ENCODE assay signal across 1 cellular context in genomic region chr5:177491429-177491945, GRCh38.
TF ChIP-seq lines count a peak whose summit lies in the region.

No MANE protein-coding gene starts in this region.

TF ChIP-seq in K562, 482 proteins besides CTCF, POLR2A, EP300 and RAD21 (continued from another document and continues in another):
- no peak for TF ChIP-seq ZNF586 (CRISPR knock-in tag; conservative IDR thresholded peaks at IDR 0.05)
- 0 out of 2 replicates have a peak, but pooled peaks have one; percentile 20 for TF ChIP-seq MXI1 (IDR thresholded peaks at IDR 0.05; ENCODE audit: low read depth, low read length)
- peak; percentile 62; the same call in 1 of the 2 replicates for TF ChIP-seq HDGF (IDR thresholded peaks at IDR 0.05)
- peak; percentile 62; the same call in 1 of the 2 replicates for TF ChIP-seq FOXP1 (CRISPR knock-in tag; IDR thresholded peaks at IDR 0.05)
- TF ChIP-seq ZNF239 (CRISPR knock-in tag; IDR thresholded peaks at IDR 0.05), result 0 out of 2 replicates have a peak, but pooled peaks have one; percentile 9
- no peak for TF ChIP-seq ZNF212 (CRISPR knock-in tag; IDR thresholded peaks at IDR 0.05)
- TF ChIP-seq HDAC1 (IDR thresholded peaks at IDR 0.05), result peak in 1 of 2 experiments; percentile 51; a peak in 1 of 4 replicates
- TF ChIP-seq DEAF1 (CRISPR knock-in tag; IDR thresholded peaks at IDR 0.05), result peak; percentile 66
- no peak for TF ChIP-seq POU5F1 (IDR thresholded peaks at IDR 0.05; ENCODE audit: borderline replicate concordance, low read depth, low read length, partially characterized antibody)
- TF ChIP-seq NEUROD1 (IDR thresholded peaks at IDR 0.05; ENCODE audit: borderline replicate concordance, low read depth, low read length, partially characterized antibody), result peak; percentile 37
- TF ChIP-seq HEY1 (CRISPR knock-in tag; IDR thresholded peaks at IDR 0.05; ENCODE audit: borderline replicate concordance), result no peak
- TF ChIP-seq KLF16 (IDR thresholded peaks at IDR 0.05), result peak; percentile 35; the same call in 1 of the 2 replicates
- TF ChIP-seq RBM15 (IDR thresholded peaks at IDR 0.05; ENCODE audit: insufficient read depth, low read length), result 0 out of 2 replicates have a peak, but pooled peaks have one; percentile 63
- TF ChIP-seq POLR3A (IDR thresholded peaks at IDR 0.05; ENCODE audit: borderline replicate concordance, extremely low read depth, insufficient read depth, insufficient read length), result no peak
- TF ChIP-seq CTBP1 (IDR thresholded peaks at IDR 0.05; ENCODE audit: borderline replicate concordance), result peak; percentile 86
- TF ChIP-seq L3MBTL2 (IDR thresholded peaks at IDR 0.05), result peak; percentile 60
- TF ChIP-seq TRIM28 (IDR thresholded peaks at IDR 0.05), result no peak
- TF ChIP-seq DMBX1 (CRISPR knock-in tag; IDR thresholded peaks at IDR 0.05; ENCODE audit: borderline replicate concordance), result peak; percentile 28; the same call in 1 of the 2 replicates
- 0 out of 2 replicates have a peak, but pooled peaks have one; percentile 34 for TF ChIP-seq PHB2 (IDR thresholded peaks at IDR 0.05; ENCODE audit: low read depth)
- TF ChIP-seq ATF1 (CRISPR knock-in tag; IDR thresholded peaks at IDR 0.05), result 0 out of 2 replicates have a peak, but pooled peaks have one; percentile 41
- peak; percentile 55 for TF ChIP-seq ATF1 (tag; IDR thresholded peaks at IDR 0.05)
- no peak for TF ChIP-seq CEBPB (tag; IDR thresholded peaks at IDR 0.05)
- no peak for TF ChIP-seq ZBTB5 (IDR thresholded peaks at IDR 0.05)
- no peak for TF ChIP-seq HBP1 (CRISPR knock-in tag; IDR thresholded peaks at IDR 0.05)
- TF ChIP-seq SIRT6 (IDR thresholded peaks at IDR 0.05; ENCODE audit: low read depth, low read length), result no peak
- TF ChIP-seq ZBTB9 (CRISPR knock-in tag; IDR thresholded peaks at IDR 0.05), result peak; percentile 67; the same call in 1 of the 2 replicates
- no peak for TF ChIP-seq PRMT5 (CRISPR knock-in tag; IDR thresholded peaks at IDR 0.05)
- no peak for TF ChIP-seq THRA (IDR thresholded peaks at IDR 0.05)
- TF ChIP-seq ZBTB33 (CRISPR knock-in tag; IDR thresholded peaks at IDR 0.05), result peak; percentile 91
- no peak for TF ChIP-seq ZNF445 (CRISPR knock-in tag; IDR thresholded peaks at IDR 0.05; ENCODE audit: low read depth)
- TF ChIP-seq NR2C1 (IDR thresholded peaks at IDR 0.05), result no peak
- no peak for TF ChIP-seq NR2C1 (tag; IDR thresholded peaks at IDR 0.05)
- TF ChIP-seq ZNF398 (CRISPR knock-in tag; IDR thresholded peaks at IDR 0.05), result no peak
- TF ChIP-seq ETV5 (CRISPR knock-in tag; IDR thresholded peaks at IDR 0.05; ENCODE audit: low read depth), result no peak
- peak; percentile 50; the same call in 1 of the 2 replicates for TF ChIP-seq THAP12 (CRISPR knock-in tag; IDR thresholded peaks at IDR 0.05)
- peak; percentile 67; the same call in 1 of the 2 replicates for TF ChIP-seq ESRRA (IDR thresholded peaks at IDR 0.05; ENCODE audit: borderline replicate concordance, low read depth)
- no peak for TF ChIP-seq PHF8 (IDR thresholded peaks at IDR 0.05; ENCODE audit: borderline replicate concordance, low read length)
- TF ChIP-seq ZBTB17 (CRISPR knock-in tag; IDR thresholded peaks at IDR 0.05), result no peak
- 0 out of 2 replicates have a peak, but pooled peaks have one; percentile 82 for TF ChIP-seq STAT6 (CRISPR knock-in tag; IDR thresholded peaks at IDR 0.05)
- TF ChIP-seq EGR1 (conservative IDR thresholded peaks at IDR 0.05), result peak; percentile 55; the same call in 1 of the 2 replicates
- TF ChIP-seq DPF2 (IDR thresholded peaks at IDR 0.05), result 0 out of 2 replicates have a peak, but pooled peaks have one; percentile 27
- 0 out of 2 replicates have a peak, but pooled peaks have one; percentile 22 for TF ChIP-seq ZBTB2 (IDR thresholded peaks at IDR 0.05)
- TF ChIP-seq HNRNPK (IDR thresholded peaks at IDR 0.05; ENCODE audit: low read depth, low read length, poor library complexity, severe bottlenecking), result peak; percentile 60
